In the genomic region with DNA sequence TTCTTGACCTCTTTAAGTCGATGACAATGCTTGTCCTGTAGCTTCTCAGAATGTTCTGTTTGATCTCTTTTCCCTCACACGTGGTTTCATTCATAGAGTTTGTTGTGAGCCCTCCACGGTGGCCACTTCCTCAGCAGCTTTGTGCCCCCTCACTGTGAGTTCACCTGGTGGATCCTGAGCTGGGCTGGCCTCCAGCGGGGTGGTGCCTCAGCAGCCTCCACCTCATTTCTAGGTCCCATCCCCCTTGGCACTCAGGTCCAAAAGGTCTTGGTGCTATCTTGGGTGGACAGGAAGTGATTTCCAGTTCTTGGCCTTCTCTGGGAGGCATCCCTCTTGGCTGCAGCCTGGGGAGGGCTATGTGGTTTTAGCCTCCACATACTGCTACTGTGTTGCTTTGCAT, we compare ENCODE assay signal across 25 cellular contexts.
"Had no signal": no experiment of that assay in that cellular context is flagged by ENCODE, and none has a peak within 500 bp of the region (broad histone marks: within the 10 kb centered on the region; RNA-seq: fewer than 3 reads in every experiment).

No MANE protein-coding gene starts in this region.

- H3K27ac Mint-ChIP-seq: mesothelial cell of epicardium; naive B cell; natural killer cell; progenitor cell of endocrine pancreas; stimulated activated effector memory CD8-positive, alpha-beta T cell treated with anti-CD3 and anti-CD28 coated beads, Interleukin-12 subunit alpha, Interleukin-12 subunit beta, amount 100 ng/mL, for 72 hours; stimulated activated naive CD8-positive, alpha-beta T cell treated with anti-CD3 and anti-CD28 coated beads, Interleukin-15, Interleukin-2, amounts not matched to agents 100 ng/mL and 50 ng/mL, for 24 hours; type B pancreatic cell had no signal

- H3K4me1 Mint-ChIP-seq: mesothelial cell of epicardium; naive B cell; natural killer cell; stimulated activated effector memory CD8-positive, alpha-beta T cell treated with anti-CD3 and anti-CD28 coated beads, Interleukin-12 subunit alpha, Interleukin-12 subunit beta, amount 100 ng/mL, for 72 hours had no signal

- H3K36me3 Mint-ChIP-seq: mesothelial cell of epicardium; natural killer cell; stimulated activated effector memory CD8-positive, alpha-beta T cell treated with anti-CD3 and anti-CD28 coated beads, Interleukin-12 subunit alpha, Interleukin-12 subunit beta, amount 100 ng/mL, for 72 hours; type B pancreatic cell had no signal

- H3K27me3 ChIP-seq: neutrophil, ovary, sigmoid colon, suprapubic skin, tibial artery, uterus had no signal

- H3K36me3 ChIP-seq: left ventricle myocardium inferior, neutrophil, ovary, sigmoid colon, spleen, suprapubic skin, thoracic aorta, tibial artery, uterus had no signal

- H3K4me1 ChIP-seq: sigmoid colon, spleen, suprapubic skin, tibial artery, uterus had no signal

- H3K9me3 Mint-ChIP-seq: mesothelial cell of epicardium; naive B cell; natural killer cell; stimulated activated effector memory CD8-positive, alpha-beta T cell treated with anti-CD3 and anti-CD28 coated beads, Interleukin-12 subunit alpha, Interleukin-12 subunit beta, amount 100 ng/mL, for 72 hours; stimulated activated naive CD8-positive, alpha-beta T cell treated with anti-CD3 and anti-CD28 coated beads, Interleukin-15, Interleukin-2, amounts not matched to agents 100 ng/mL and 50 ng/mL, for 24 hours; type B pancreatic cell had no signal

- DNase-seq: islet precursor cell; left ventricle myocardium inferior; mesendoderm; naive B cell; natural killer cell; occipital lobe; ovary; retina; right cardiac atrium; sigmoid colon; small intestine; spleen; stimulated activated CD4-positive, alpha-beta T cell treated with anti-CD3 and anti-CD28 coated beads, Interleukin-4, amount 100 ng/mL, for 24 hours; stimulated activated naive CD4-positive, alpha-beta T cell; tibial artery; uterus had no signal

- H3K9me3 ChIP-seq: left ventricle myocardium inferior, neutrophil, ovary, sigmoid colon, spleen, suprapubic skin, thoracic aorta, tibial artery, uterus had no signal

- H3K27ac ChIP-seq: left ventricle myocardium inferior, neutrophil, ovary, sigmoid colon, spleen, suprapubic skin, thoracic aorta, tibial artery, uterus had no signal

- H3K4me3 Mint-ChIP-seq: mesothelial cell of epicardium; naive B cell; natural killer cell; stimulated activated effector memory CD8-positive, alpha-beta T cell treated with anti-CD3 and anti-CD28 coated beads, Interleukin-12 subunit alpha, Interleukin-12 subunit beta, amount 100 ng/mL, for 72 hours; stimulated activated naive CD8-positive, alpha-beta T cell treated with anti-CD3 and anti-CD28 coated beads, Interleukin-15, Interleukin-2, amounts not matched to agents 100 ng/mL and 50 ng/mL, for 24 hours; type B pancreatic cell had no signal

- H3K4me3 ChIP-seq: left ventricle myocardium inferior, lung, ovary, sigmoid colon, spleen, suprapubic skin, thoracic aorta, tibial artery, uterus had no signal
